ENCODE assay signal across 1 cellular context in genomic region chr16:86789621-86790051, GRCh38.
TF ChIP-seq lines count a peak whose summit lies in the region.

No MANE protein-coding gene starts in this region.

TF ChIP-seq in H1, 55 proteins besides CTCF, POLR2A, EP300 and RAD21 (continued from another document):
- TF ChIP-seq ATF3 (IDR thresholded peaks at IDR 0.05; ENCODE audit: insufficient read depth, low read depth, low read length) (no peak), HDAC2 (IDR thresholded peaks at IDR 0.05; ENCODE audit: borderline replicate concordance in 1 of 2, low read depth in 2 of 2, low read length in 2 of 2) (no peak), ZNF274 (IDR thresholded peaks at IDR 0.05; ENCODE audit: borderline replicate concordance, extremely low read depth, low read length) (no peak), YY1 (IDR thresholded peaks at IDR 0.05; ENCODE audit: low read depth, low read length) (no peak), USF2 (IDR thresholded peaks at IDR 0.05; ENCODE audit: low read length) (no peak), RXRA (IDR thresholded peaks at IDR 0.05; ENCODE audit: insufficient read depth, low read depth, low read length) (no peak), RFX5 (IDR thresholded peaks at IDR 0.05; ENCODE audit: borderline replicate concordance, low read depth, low read length) (no peak), POLR2AphosphoS5 (IDR thresholded peaks at IDR 0.05; ENCODE audit: low read depth, low read length) (no peak), SIN3A (conservative IDR thresholded peaks at IDR 0.05 in 1 of 2, IDR thresholded peaks at IDR 0.05 in 1 of 2; ENCODE audit: low read depth in 1 of 2, low read length in 2 of 2) (no peak), HDAC6 (IDR thresholded peaks at IDR 0.05; ENCODE audit: low read depth, low read length) (no peak), GABPA (IDR thresholded peaks at IDR 0.05; ENCODE audit: borderline replicate concordance, insufficient read depth, low read length) (no peak), CBX8 (IDR thresholded peaks at IDR 0.05; ENCODE audit: borderline replicate concordance, low read depth, low read length) (no peak), POU5F1 (IDR thresholded peaks at IDR 0.05; ENCODE audit: low read depth, low read length) (no peak), BRCA1 (IDR thresholded peaks at IDR 0.05; ENCODE audit: low read depth, low read length) (no peak)
